In genomic region chr21:5231261-5231660, GRCh38 we compare ENCODE assay signal across 8 cellular contexts.
DNase-seq lines count a peak whose midpoint lies in the region; ATAC-seq, FAIRE-seq and TF ChIP-seq lines count a peak whose summit lies in the region.
"Not testable (repeated sequence)": the region's sequence is repeated elsewhere in the genome, so short reads cannot be mapped to it uniquely, and the experiment has no call there.

No MANE protein-coding gene starts in this region.

- not testable (repeated sequence) for H3K4me1 ChIP-seq in kidney (ENCODE audit: control insufficient read depth in 1 of 2, insufficient read depth in 1 of 2, low read depth in 1 of 2, low read length in 2 of 2); neuronal stem cell (ENCODE audit: control insufficient read depth in 2 of 2, insufficient read depth in 1 of 2, low read depth in 1 of 2, low read length in 2 of 2); spleen

- H3K14ac ChIP-seq in neuronal stem cell (ENCODE audit: low read length) = not testable (repeated sequence)

- not testable (repeated sequence) for H3K4me2 ChIP-seq in neuronal stem cell (ENCODE audit: insufficient read depth, low read length, poor library complexity, severe bottlenecking)

- intact Hi-C loops in Right ventricle myocardium superior (cut with DNase I); kidney (cut with DNase I); spleen (cut with DNase I; ENCODE audit: low total_unique reads): not testable (repeated sequence)

- ATAC-seq in Right ventricle myocardium superior (ENCODE audit: poor library complexity) = not testable (repeated sequence)

- H2BK15ac ChIP-seq in neuronal stem cell (ENCODE audit: low read length) = not testable (repeated sequence)

- TF ChIP-seq POLR2A in NB4 (IDR thresholded peaks at IDR 0.05; ENCODE audit: extremely low read depth, insufficient read length); spleen (IDR thresholded peaks at IDR 0.05): not testable (repeated sequence)

- H2BK12ac ChIP-seq in neuronal stem cell (ENCODE audit: low read length) = not testable (repeated sequence)

- DNase-seq in HuH-7 (ENCODE audit: low spot score) = peak; percentile 4
- not testable (repeated sequence) for DNase-seq in NB4 (ENCODE audit: low read depth); neuronal stem cell (ENCODE audit: low spot score)
- DNase-seq in WERI-Rb-1 = peak; percentile 22
- DNase-seq in Right ventricle myocardium superior = peak; percentile 43
- peak; percentile 83 for DNase-seq in kidney
- DNase-seq in spleen = peak; percentile 76

- H2AK5ac ChIP-seq in neuronal stem cell (ENCODE audit: low read depth, low read length) = not testable (repeated sequence)

- H3K23ac ChIP-seq in neuronal stem cell (ENCODE audit: low read depth, low read length, poor library complexity) = not testable (repeated sequence)

- TF ChIP-seq CTCF in C4-2B (conservative IDR thresholded peaks at IDR 0.05) (peak; percentile 6; the same call in 1 of the 2 replicates), NB4 (IDR thresholded peaks at IDR 0.05; ENCODE audit: low read depth, low read length) (peak; percentile 22)
- TF ChIP-seq CTCF in WERI-Rb-1 (IDR thresholded peaks at IDR 0.05; ENCODE audit: low read depth, low read length); kidney (IDR thresholded peaks at IDR 0.05; ENCODE audit: borderline replicate concordance, extremely low read depth, insufficient read depth); spleen (IDR thresholded peaks at IDR 0.05 in 8 of 11, conservative IDR thresholded peaks at IDR 0.05 in 3 of 11): not testable (repeated sequence)

- H2BK5ac ChIP-seq in neuronal stem cell (ENCODE audit: low read length) = not testable (repeated sequence)

- H3K27ac ChIP-seq in C4-2B; WERI-Rb-1; kidney (ENCODE audit: low read depth in 2 of 2, low read length in 2 of 2); neuronal stem cell (replicated peaks; ENCODE audit: low read length); spleen: not testable (repeated sequence)

- FAIRE-seq in kidney (lab: Jason Lieb, UNC) = not testable (repeated sequence)

- not testable (repeated sequence) for H3K27me3 ChIP-seq in WERI-Rb-1 (ENCODE audit: insufficient read depth, low read depth, severe bottlenecking); neuronal stem cell (ENCODE audit: control insufficient read depth in 3 of 3, insufficient read depth in 3 of 3, low read depth in 1 of 3, low read length in 3 of 3); spleen (replicated peaks in 1 of 7)

- not testable (repeated sequence) for H3K9me3 ChIP-seq in WERI-Rb-1 (ENCODE audit: severe bottlenecking); neuronal stem cell (replicated peaks in 1 of 2; ENCODE audit: control insufficient read depth in 2 of 2, insufficient read depth in 1 of 2, low read depth in 1 of 2, low read length in 2 of 2)
- peaks cover 0 to 11% of the 10 kb centered on the region in 2 donors for H3K9me3 ChIP-seq in kidney (ENCODE audit: control insufficient read depth in 1 of 2, low read length in 2 of 2)
- H3K9me3 ChIP-seq in spleen = peaks cover 7 to 86% (median 69%) of the 10 kb centered on the region in 8 donors

- H3K4me3 ChIP-seq in NB4 (ENCODE audit: low read depth, low read length); WERI-Rb-1 (ENCODE audit: low read depth, low read length); kidney (ENCODE audit: low read length in 2 of 2); neuronal stem cell (ENCODE audit: low read length in 2 of 2); spleen: not testable (repeated sequence)

- no CpG with 5 or more reads among the region's 10 CpGs for WGBS in neuronal stem cell (ENCODE audit: extremely low coverage in 2 of 2, insufficient read length in 2 of 2, insufficient replicate concordance in 1 of 2), 2 donors
- 66 to 76% (median 72%) methylated on average over 9 to 10 of the region's 10 CpGs for WGBS in spleen, 5 donors

- H3K79me1 ChIP-seq in neuronal stem cell (ENCODE audit: low read depth, low read length) = not testable (repeated sequence)

- H3K9ac ChIP-seq in kidney (ENCODE audit: low read length in 2 of 2) = not testable (repeated sequence)
- peak overlapping the region; percentile 66 for H3K9ac ChIP-seq in neuronal stem cell (ENCODE audit: low read depth, low read length, poor library complexity)

- H2BK120ac ChIP-seq in neuronal stem cell (ENCODE audit: low read depth, low read length) = not testable (repeated sequence)

- not testable (repeated sequence) for H3K36me3 ChIP-seq in WERI-Rb-1; kidney (ENCODE audit: control insufficient read depth in 1 of 2, insufficient read depth in 2 of 2, low read length in 2 of 2); neuronal stem cell (replicated peaks in 1 of 2; ENCODE audit: control insufficient read depth in 2 of 2, insufficient read depth in 2 of 2, low read length in 2 of 2); spleen

- H3K18ac ChIP-seq in neuronal stem cell (ENCODE audit: low read length) = not testable (repeated sequence)

- not testable (repeated sequence) for H4K91ac ChIP-seq in neuronal stem cell (ENCODE audit: low read depth, low read length, poor library complexity)

- H3K4ac ChIP-seq in neuronal stem cell (ENCODE audit: low read length) = not testable (repeated sequence)

- peak overlapping the region; percentile 52 for H4K8ac ChIP-seq in neuronal stem cell (ENCODE audit: low read depth, low read length)

- H2AFZ ChIP-seq in neuronal stem cell (ENCODE audit: low read length) = not testable (repeated sequence)
